ENCODE assay signal across 18 cellular contexts in genomic region chr2:30104273-30104672, GRCh38. TPM values are rescaled to one million over a fixed set of nuclear protein-coding genes. Genes with fewer than 3 reads are reported as not detected.
DNase-seq lines count a peak whose midpoint lies in the region; ATAC-seq and TF ChIP-seq lines count a peak whose summit lies in the region.
"Had no signal": no experiment of that assay in that cellular context is flagged by ENCODE, and none has a peak within 500 bp of the region (broad histone marks: within the 10 kb centered on the region; RNA-seq: fewer than 3 reads in every experiment).

No MANE protein-coding gene starts in this region.

- H3K27ac ChIP-seq in mesenchymal stem cell (ENCODE audit: low read length, poor library complexity, severe bottlenecking), result no peak overlapping the region
- H3K27ac ChIP-seq: 22Rv1; A549; BLaER1 treated with 17β-estradiol and CSF1 and Interleukin-3, amounts not matched to agents 10 nM and 100 nM; C4-2B had no signal

- no peak overlapping the region for H2BK120ac ChIP-seq in mesenchymal stem cell (ENCODE audit: low read depth, low read length)

- peak; percentile 21 for DNase-seq in activated CD8-positive, alpha-beta memory T cell treated with anti-CD3 and anti-CD28 coated beads for 24 hours
- DNase-seq in activated CD8-positive, alpha-beta memory T cell treated with anti-CD3 and anti-CD28 coated beads, Interleukin-2, amount 10 ng/mL, durations not matched to agents 7 days and 5 days, result no peak
- no peak for DNase-seq in WTC11 (ENCODE audit: low spot score)
- no peak for DNase-seq in mesenchymal stem cell
- DNase-seq in activated naive CD4-positive, alpha-beta T cell treated with anti-CD3 and anti-CD28 coated beads, Interleukin-2, amount 10 ng/mL, durations not matched to agents 7 days and 5 days, result no peak
- DNase-seq: AML-193; Caco-2; Calu3; CD4-positive, alpha-beta T cell; CD8-positive, alpha-beta T cell; DMS79 treated with DMSO at 0.1 percent for 48 hours; GF-D8 had no signal

- no peak overlapping the region for H3K18ac ChIP-seq in mesenchymal stem cell (ENCODE audit: low read depth in 1 of 2, low read length in 2 of 2)

- H3K23ac ChIP-seq in mesenchymal stem cell (ENCODE audit: low read length in 2 of 2), result no peak overlapping the region

- H3K36me3 Mint-ChIP-seq in activated CD8-positive, alpha-beta memory T cell treated with anti-CD3 and anti-CD28 coated beads, Interleukin-2, amount 10 ng/mL, durations not matched to agents 7 days and 5 days, result no peaks in the 10 kb centered on the region
- no peaks in the 10 kb centered on the region for H3K36me3 Mint-ChIP-seq in WTC11
- no peaks in the 10 kb centered on the region for H3K36me3 Mint-ChIP-seq in activated naive CD4-positive, alpha-beta T cell treated with anti-CD3 and anti-CD28 coated beads, Interleukin-2, amount 10 ng/mL, durations not matched to agents 7 days and 5 days
- H3K36me3 Mint-ChIP-seq: CD8-positive, alpha-beta T cell had no signal

- TF ChIP-seq CTCF in WTC11 (IDR thresholded peaks at IDR 0.05), result no peak

- H3K4me3 ChIP-seq in mesenchymal stem cell (ENCODE audit: insufficient read depth in 1 of 2, low read depth in 1 of 2, low read length in 2 of 2), result no peak overlapping the region
- H3K4me3 ChIP-seq: A549; BLaER1 treated with 17β-estradiol and CSF1 and Interleukin-3, amounts not matched to agents 10 nM and 100 nM had no signal

- no peak overlapping the region for H4K8ac ChIP-seq in mesenchymal stem cell (ENCODE audit: low read length)

- H3K4me3 Mint-ChIP-seq in activated CD8-positive, alpha-beta memory T cell treated with anti-CD3 and anti-CD28 coated beads, Interleukin-2, amount 10 ng/mL, durations not matched to agents 7 days and 5 days, result no peak overlapping the region
- no peak overlapping the region for H3K4me3 Mint-ChIP-seq in WTC11
- no peak overlapping the region for H3K4me3 Mint-ChIP-seq in activated naive CD4-positive, alpha-beta T cell treated with anti-CD3 and anti-CD28 coated beads, Interleukin-2, amount 10 ng/mL, durations not matched to agents 7 days and 5 days
- H3K4me3 Mint-ChIP-seq: B cell; CD4-positive, alpha-beta T cell; CD8-positive, alpha-beta T cell had no signal

- no peak overlapping the region for H2AFZ ChIP-seq in mesenchymal stem cell (ENCODE audit: low read depth, low read length)

- CTCF ChIA-PET in activated CD8-positive, alpha-beta memory T cell treated with anti-CD3 and anti-CD28 coated beads, Interleukin-2, amount 10 ng/mL, durations not matched to agents 7 days and 5 days (lab: Charles Lee), result no interaction called here
- CTCF ChIA-PET in WTC11 (lab: Charles Lee), result interaction anchor here (0.6 to 1.5 kb wide), 2 partner anchors 11 to 61 kb away, joined by 3 to 4 read pairs; no protein-coding TSS in a partner anchor
- CTCF ChIA-PET in activated naive CD4-positive, alpha-beta T cell treated with anti-CD3 and anti-CD28 coated beads, Interleukin-2, amount 10 ng/mL, durations not matched to agents 7 days and 5 days (lab: Charles Lee), result no interaction called here

- no peak overlapping the region for H3K4ac ChIP-seq in mesenchymal stem cell (ENCODE audit: low read depth in 1 of 2, low read length in 2 of 2)

- no peaks in the 10 kb centered on the region for H3K9me3 ChIP-seq in mesenchymal stem cell (ENCODE audit: control insufficient read depth, low read length)
- H3K9me3 ChIP-seq: Caco-2 had no signal

- peak overlapping the region; percentile 56 for H2AK5ac ChIP-seq in mesenchymal stem cell (ENCODE audit: low read length, severe bottlenecking)

- ATAC-seq in activated CD8-positive, alpha-beta memory T cell treated with anti-CD3 and anti-CD28 coated beads, Interleukin-2, amount 10 ng/mL, durations not matched to agents 7 days and 5 days, result no peak
- ATAC-seq in WTC11, result peak; percentile 61
- ATAC-seq in HG03521 (IDR thresholded peaks at IDR 0.05; ENCODE audit: unreplicated experiment), result no peak
- ATAC-seq: A549; CD8-positive, alpha-beta T cell had no signal

- H3K4me2 ChIP-seq in mesenchymal stem cell (ENCODE audit: low read length, poor library complexity, severe bottlenecking), result no peak overlapping the region
- H3K4me2 ChIP-seq: A549; BLaER1 treated with 17β-estradiol and CSF1 and Interleukin-3, amounts not matched to agents 10 nM and 100 nM had no signal

- no peak overlapping the region for H4K91ac ChIP-seq in mesenchymal stem cell (ENCODE audit: low read length)

- no peak overlapping the region for H3K9ac ChIP-seq in mesenchymal stem cell (ENCODE audit: low read length)
- H3K9ac ChIP-seq: BLaER1 treated with 17β-estradiol and CSF1 and Interleukin-3, amounts not matched to agents 10 nM and 100 nM had no signal

- peaks cover 8% of the 10 kb centered on the region for H3K4me1 ChIP-seq in mesenchymal stem cell (ENCODE audit: control insufficient read depth, insufficient read depth, low read depth, low read length)
- H3K4me1 ChIP-seq: A549, Caco-2 had no signal

- no peak overlapping the region for H3K27ac Mint-ChIP-seq in activated CD8-positive, alpha-beta memory T cell treated with anti-CD3 and anti-CD28 coated beads, Interleukin-2, amount 10 ng/mL, durations not matched to agents 7 days and 5 days
- no peak overlapping the region for H3K27ac Mint-ChIP-seq in WTC11
- H3K27ac Mint-ChIP-seq in activated naive CD4-positive, alpha-beta T cell treated with anti-CD3 and anti-CD28 coated beads, Interleukin-2, amount 10 ng/mL, durations not matched to agents 7 days and 5 days, result no peak overlapping the region
- H3K27ac Mint-ChIP-seq: B cell; CD4-positive, alpha-beta T cell; CD8-positive, alpha-beta T cell had no signal

- no peaks in the 10 kb centered on the region for H3K79me1 ChIP-seq in mesenchymal stem cell (replicated peaks; ENCODE audit: low read length, poor library complexity, severe bottlenecking)

- no peaks in the 10 kb centered on the region for H3K4me1 Mint-ChIP-seq in activated CD8-positive, alpha-beta memory T cell treated with anti-CD3 and anti-CD28 coated beads, Interleukin-2, amount 10 ng/mL, durations not matched to agents 7 days and 5 days
- H3K4me1 Mint-ChIP-seq in WTC11, result peaks cover 8% of the 10 kb centered on the region
- no peaks in the 10 kb centered on the region for H3K4me1 Mint-ChIP-seq in activated naive CD4-positive, alpha-beta T cell treated with anti-CD3 and anti-CD28 coated beads, Interleukin-2, amount 10 ng/mL, durations not matched to agents 7 days and 5 days
- H3K4me1 Mint-ChIP-seq: B cell had no signal

- H2BK15ac ChIP-seq in mesenchymal stem cell (ENCODE audit: low read depth, poor library complexity, severe bottlenecking), result no peak overlapping the region

- no peaks in the 10 kb centered on the region for H3K27me3 ChIP-seq in mesenchymal stem cell (ENCODE audit: control insufficient read depth in 1 of 2, insufficient read depth in 1 of 2, low read length in 2 of 2)
- H3K27me3 ChIP-seq: BLaER1 treated with 17β-estradiol and CSF1 and Interleukin-3, amounts not matched to agents 10 nM and 100 nM had no signal

- WGBS in mesenchymal stem cell, result 88% methylated on average over 3 of the region's 3 CpGs

- no peak overlapping the region for H2BK5ac ChIP-seq in mesenchymal stem cell (ENCODE audit: low read depth, low read length, poor library complexity, severe bottlenecking)

- POLR2A ChIA-PET in WTC11 (lab: Charles Lee), result no interaction called here

- H3K9me3 Mint-ChIP-seq in activated CD8-positive, alpha-beta memory T cell treated with anti-CD3 and anti-CD28 coated beads, Interleukin-2, amount 10 ng/mL, durations not matched to agents 7 days and 5 days (ENCODE audit: low read depth), result no peaks in the 10 kb centered on the region
- no peaks in the 10 kb centered on the region for H3K9me3 Mint-ChIP-seq in WTC11
- no peaks in the 10 kb centered on the region for H3K9me3 Mint-ChIP-seq in activated naive CD4-positive, alpha-beta T cell treated with anti-CD3 and anti-CD28 coated beads, Interleukin-2, amount 10 ng/mL, durations not matched to agents 7 days and 5 days
- H3K9me3 Mint-ChIP-seq: CD4-positive, alpha-beta T cell; CD8-positive, alpha-beta T cell had no signal

- peaks cover 25% of the 10 kb centered on the region for H3K27me3 Mint-ChIP-seq in activated CD8-positive, alpha-beta memory T cell treated with anti-CD3 and anti-CD28 coated beads, Interleukin-2, amount 10 ng/mL, durations not matched to agents 7 days and 5 days
- no peaks in the 10 kb centered on the region for H3K27me3 Mint-ChIP-seq in WTC11 (ENCODE audit: low read depth)
- peaks cover 10% of the 10 kb centered on the region for H3K27me3 Mint-ChIP-seq in activated naive CD4-positive, alpha-beta T cell treated with anti-CD3 and anti-CD28 coated beads, Interleukin-2, amount 10 ng/mL, durations not matched to agents 7 days and 5 days

- H2BK12ac ChIP-seq in mesenchymal stem cell (ENCODE audit: low read length in 2 of 2), result no peak overlapping the region

- H3K14ac ChIP-seq in mesenchymal stem cell (ENCODE audit: low read length in 2 of 2), result no peak overlapping the region

- no peaks in the 10 kb centered on the region for H3K36me3 ChIP-seq in mesenchymal stem cell (ENCODE audit: control insufficient read depth in 1 of 2, insufficient read depth in 2 of 2, low read depth in 1 of 2, low read length in 2 of 2)
- H3K36me3 ChIP-seq: BLaER1 treated with 17β-estradiol and CSF1 and Interleukin-3, amounts not matched to agents 10 nM and 100 nM had no signal

TF ChIP-seq in WTC11, 78 proteins besides CTCF, POLR2A, EP300 and RAD21 (continues in another document):
- TF ChIP-seq ZNF423 (CRISPR knock-in tag; IDR thresholded peaks at IDR 0.05) (no peak), ZNF396 (CRISPR knock-in tag; IDR thresholded peaks at IDR 0.05; ENCODE audit: borderline replicate concordance) (no peak), ESRRA (CRISPR knock-in tag; IDR thresholded peaks at IDR 0.05; ENCODE audit: borderline replicate concordance) (no peak), NFYB (CRISPR knock-in tag; conservative IDR thresholded peaks at IDR 0.05; ENCODE audit: low read depth) (no peak)

RNA-seq across cellular contexts. Expression of gene YPEL5, which starts 42.5 kb away (rescaled TPM):
- total RNA-seq in activated CD8-positive, alpha-beta memory T cell treated with anti-CD3 and anti-CD28 coated beads, Interleukin-2, amount 10 ng/mL, durations not matched to agents 7 days and 5 days, result 10 to 100 TPM; 24.2 to 26.5 TPM
- total RNA-seq in WTC11 (2021), result 25.3 to 27.3 TPM (median 26.5 TPM) in 3 replicates
- 90.5 TPM for polyA plus RNA-seq in mesenchymal stem cell (2013, experiment 1 of 2)
- 92.5 TPM for polyA plus RNA-seq in mesenchymal stem cell (2013, experiment 2 of 2)
